26 cellular contexts compared by ENCODE assay signal in the genomic region with DNA sequence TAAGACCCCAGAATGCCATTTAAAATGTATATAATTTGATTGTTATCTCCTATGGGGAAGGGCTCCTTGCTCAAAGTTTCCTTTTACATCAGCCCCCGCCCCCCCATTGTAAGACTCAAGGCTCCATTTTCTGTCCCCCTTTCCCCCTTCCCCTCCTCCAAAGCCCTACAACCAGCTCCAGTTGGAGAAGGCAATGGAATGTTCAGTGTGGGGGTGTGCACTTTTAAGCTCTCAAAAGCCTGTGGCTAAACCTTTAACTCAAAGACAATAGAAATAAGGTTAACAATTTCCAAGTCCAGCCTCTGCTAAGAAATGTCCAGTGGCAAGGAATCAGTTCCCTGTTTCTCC.
A peak's percentile ranks its signal among the peaks of the same experiment; 100 is the strongest.
DNase-seq lines count a peak whose midpoint lies in the region; FAIRE-seq and TF ChIP-seq lines count a peak whose summit lies in the region.
"Had no signal": no experiment of that assay in that cellular context is flagged by ENCODE, and none has a peak within 500 bp of the region (broad histone marks: within the 10 kb centered on the region; RNA-seq: fewer than 3 reads in every experiment).

No MANE protein-coding gene starts in this region.

- H3K27me3 ChIP-seq in SJCRH30 (no peaks in the 10 kb centered on the region), endodermal cell (ENCODE audit: control insufficient read depth, insufficient read depth, low read length, poor library complexity, severe bottlenecking) (peaks cover 80% of the 10 kb centered on the region), brain microvascular endothelial cell (replicated peaks) (no peaks in the 10 kb centered on the region)
- H3K27me3 ChIP-seq: esophagus muscularis mucosa, gastrocnemius medialis, neutrophil had no signal

- in situ Hi-C loops in brain microvascular endothelial cell (cut with HindIII; ENCODE audit: low pct_ligation_motif_present, low sequenced_read_pairs), result no loop called here

- no peaks in the 10 kb centered on the region for H3K9me3 ChIP-seq in SJCRH30 (replicated peaks)
- no peaks in the 10 kb centered on the region for H3K9me3 ChIP-seq in endodermal cell (ENCODE audit: control insufficient read depth, low read length)
- H3K9me3 ChIP-seq: BE2C, esophagus muscularis mucosa, gastrocnemius medialis, neutrophil, prostate gland had no signal

- peaks cover 15% of the 10 kb centered on the region for H3K4me1 Mint-ChIP-seq in endodermal cell
- H3K4me1 Mint-ChIP-seq in CD14-positive monocyte, result no peaks in the 10 kb centered on the region

- H3K27me3 Mint-ChIP-seq in endodermal cell (ENCODE audit: insufficient read depth) (peaks cover 96% of the 10 kb centered on the region), CD14-positive monocyte (ENCODE audit: low read depth in 3 of 3) (peaks cover 2 to 5% (median 3%) of the 10 kb centered on the region in 3 donors)

- no CpG with 5 or more reads among the region's 1 CpG for WGBS in endodermal cell (ENCODE audit: insufficient coverage in 1 of 2, insufficient read length in 1 of 2), 2 experiments

- H3K36me3 Mint-ChIP-seq in endodermal cell (ENCODE audit: low read depth), result no peaks in the 10 kb centered on the region
- H3K36me3 Mint-ChIP-seq in CD14-positive monocyte, result no peaks in the 10 kb centered on the region
- H3K36me3 Mint-ChIP-seq: type B pancreatic cell had no signal

- H3K27ac ChIP-seq in SJCRH30 (peak overlapping the region; percentile 74), endodermal cell (ENCODE audit: low read depth, low read length) (no peak overlapping the region), brain microvascular endothelial cell (no peak overlapping the region)
- H3K27ac ChIP-seq: gastrocnemius medialis, neutrophil, prostate gland, skin epidermis had no signal

- peak overlapping the region; percentile 28 for H3K9ac ChIP-seq in endodermal cell (ENCODE audit: extremely low read depth, low read length, poor library complexity, severe bottlenecking)

- no peaks in the 10 kb centered on the region for H3K36me3 ChIP-seq in SJCRH30
- H3K36me3 ChIP-seq in endodermal cell (ENCODE audit: control insufficient read depth, insufficient read depth, low read length), result no peaks in the 10 kb centered on the region
- H3K36me3 ChIP-seq in brain microvascular endothelial cell (replicated peaks), result no peaks in the 10 kb centered on the region
- H3K36me3 ChIP-seq: BE2C, esophagus muscularis mucosa, gastrocnemius medialis, neutrophil, prostate gland had no signal

- intact Hi-C loops in CD14-positive monocyte (cut with micrococcal nuclease), result no loop called here

- H3K9me3 Mint-ChIP-seq in endodermal cell, result no peaks in the 10 kb centered on the region
- H3K9me3 Mint-ChIP-seq in CD14-positive monocyte, result peaks cover 0 to 7% (median 0%) of the 10 kb centered on the region in 7 donors
- H3K9me3 Mint-ChIP-seq: type B pancreatic cell had no signal

- H3K4me3 Mint-ChIP-seq in endodermal cell, result no peak overlapping the region
- H3K4me3 Mint-ChIP-seq in CD14-positive monocyte, result no peak overlapping the region
- H3K4me3 Mint-ChIP-seq: activated CD8-positive, alpha-beta T cell treated with anti-CD3 and anti-CD28 coated beads, Interleukin-2, amount 10 ng/mL, durations not matched to agents 7 days and 5 days; type B pancreatic cell had no signal

- H3K4me1 ChIP-seq in SJCRH30, result peaks cover 23% of the 10 kb centered on the region
- peaks cover 12% of the 10 kb centered on the region for H3K4me1 ChIP-seq in endodermal cell (ENCODE audit: control insufficient read depth, insufficient read depth, low read length)
- H3K4me1 ChIP-seq: BE2C, gastrocnemius medialis, prostate gland had no signal

- H3K4me3 ChIP-seq in SJCRH30 (no peak overlapping the region), endodermal cell (ENCODE audit: low read length) (peak overlapping the region; percentile 39), brain microvascular endothelial cell (ENCODE audit: low read depth, low read length) (no peak overlapping the region)
- H3K4me3 ChIP-seq: esophagus muscularis mucosa, gastrocnemius medialis, prostate gland, skin epidermis had no signal

- TF ChIP-seq CTCF in endodermal cell (conservative IDR thresholded peaks at IDR 0.05), result no peak
- no peak for TF ChIP-seq CTCF in CD14-positive monocyte (IDR thresholded peaks at IDR 0.05)
- no peak for TF ChIP-seq CTCF in brain microvascular endothelial cell (IDR thresholded peaks at IDR 0.05; ENCODE audit: low read depth, low read length, missing control alignments)

- no peak for FAIRE-seq in HTR-8/SVneo (lab: Jason Lieb, UNC)
- FAIRE-seq: A204.1, colon, H54 had no signal

- H3K27ac Mint-ChIP-seq in endodermal cell (no peak overlapping the region), CD14-positive monocyte (no peak overlapping the region)
- H3K27ac Mint-ChIP-seq: activated CD8-positive, alpha-beta T cell treated with anti-CD3 and anti-CD28 coated beads, Interleukin-2, amount 10 ng/mL, durations not matched to agents 7 days and 5 days; type B pancreatic cell had no signal

- DNase-seq in EH (ENCODE audit: low read depth) (peak; percentile 36), SJCRH30 (no peak), endodermal cell (no peak), myocyte (ENCODE audit: low read depth) (peak; percentile 41), HTR-8/SVneo (ENCODE audit: insufficient read length, low spot score) (no peak), NCI-H1092 (lab: John Stamatoyannopoulos, UW) (no peak), CD14-positive monocyte (ENCODE audit: low spot score) (no peak), brain microvascular endothelial cell (no peak)
- DNase-seq: activated CD4-positive, alpha-beta T cell treated with anti-CD3 and anti-CD28 coated beads for 1 hour; activated CD8-positive, alpha-beta T cell treated with anti-CD3 and anti-CD28 coated beads, Interleukin-2, amount 10 ng/mL, durations not matched to agents 7 days and 5 days; activated gamma-delta T cell treated with Interleukin-2 at 50 U/mL for 16 hours; BE2C; gastrocnemius medialis; hippocampal formation; NCI-H2081; NCI-H774; stimulated activated CD4-positive, alpha-beta T cell treated with anti-CD3 and anti-CD28 coated beads, Interleukin-1b, Interleukin-23, amount 100 ng/mL, for 48 hours; SW 1271 had no signal

Comparison
In these comparisons a context has a peak if more than half of its experiments do, and no peak if none do; other contexts are left out.
1. DNase-seq: peak in EH (single experiment) and myocyte (single experiment); none in SJCRH30 (0 of 2), endodermal cell (single experiment), HTR-8/SVneo (single experiment), NCI-H1092 (single experiment), CD14-positive monocyte (single experiment) and brain microvascular endothelial cell (single experiment).